ENCODE assay signal across 8 cellular contexts in the genomic region with DNA sequence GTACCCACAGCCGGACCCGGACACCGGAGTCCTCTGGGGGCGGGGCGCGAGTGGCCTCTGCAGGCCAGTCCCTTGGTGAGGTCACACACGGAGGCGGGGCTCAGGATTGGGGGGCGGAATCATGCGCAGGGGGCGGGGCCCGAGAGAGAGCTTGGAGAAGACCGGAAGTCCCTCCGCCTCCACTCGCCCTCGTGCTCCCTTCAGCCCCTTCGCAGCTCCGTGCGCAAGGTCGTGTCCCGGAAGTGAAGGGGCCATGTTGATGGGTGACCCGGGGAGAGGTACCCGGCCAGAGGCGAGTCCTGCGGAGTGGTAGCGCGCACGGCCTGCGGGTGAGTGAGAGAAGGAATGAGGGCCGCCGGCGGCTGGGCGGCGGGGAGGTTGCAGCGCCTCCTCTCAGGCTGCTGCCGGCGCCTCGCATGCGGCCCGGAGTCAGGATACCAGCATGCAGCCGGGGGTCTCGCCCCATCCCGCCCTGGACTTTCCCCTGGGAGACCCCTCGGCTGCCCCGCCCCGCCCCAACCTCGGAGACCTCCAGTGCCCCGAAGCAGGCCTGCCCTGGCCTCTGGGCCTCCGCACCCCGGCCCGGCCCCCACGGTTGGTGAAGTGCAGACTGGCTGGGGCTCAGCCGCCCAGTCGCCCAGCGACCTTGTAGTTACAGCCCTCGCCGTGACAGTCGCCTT.
DNase-seq lines count a peak whose midpoint lies in the region; ATAC-seq and TF ChIP-seq lines count a peak whose summit lies in the region.

A gene (plus strand): TSS at position 182 of the 680 bp plus-strand sequence. CDS start 9,005 bp downstream, outside the sequence.

- DNase-seq in NCI-H187 treated with DMSO at 0.1 percent for 48 hours (lab: John Stamatoyannopoulos, UW) (peak; percentile 34), T-helper 9 cell (peak; percentile 79), astrocyte of the cerebellum (ENCODE audit: low read depth) (peak; percentile 83), hepatic stellate cell (ENCODE audit: low spot score) (peak; percentile 94), retina (peak; percentile 91), 8988T (no peak)

- TF ChIP-seq CTCF in astrocyte of the cerebellum (IDR thresholded peaks at IDR 0.05; ENCODE audit: low read depth, low read length, missing control alignments): peak; percentile 7

- ATAC-seq in GM18498 (IDR thresholded peaks at IDR 0.05; ENCODE audit: unreplicated experiment) (peak; percentile 93), HG02885 (IDR thresholded peaks at IDR 0.05; ENCODE audit: poor library complexity, unreplicated experiment) (peak; percentile 89)

- H3K4me3 ChIP-seq in astrocyte of the cerebellum (ENCODE audit: low read depth, low read length): peak within 1 kb of the TSS; percentile 83

- in situ Hi-C loops in astrocyte of the cerebellum (cut with HindIII; ENCODE audit: low sequenced_read_pairs): no loop called here
